In the genomic region with DNA sequence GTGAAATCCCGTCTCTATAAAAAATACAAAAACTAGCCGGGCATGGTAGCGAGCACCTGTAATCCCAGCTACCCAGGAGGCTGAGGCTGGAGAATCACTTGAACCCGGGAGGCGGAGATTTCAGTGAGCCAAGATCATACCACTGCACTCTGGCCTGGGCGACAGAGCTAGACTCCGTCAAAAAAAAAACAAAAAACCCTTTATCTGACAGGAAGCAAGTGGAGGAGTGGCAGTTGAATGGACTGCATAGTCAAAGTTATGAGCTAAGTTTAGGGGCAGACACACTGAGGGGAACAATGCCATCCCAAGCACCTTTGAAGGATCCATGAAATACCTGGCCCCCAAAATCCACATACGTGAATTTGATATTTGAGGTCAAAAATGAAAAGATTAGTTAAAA, we compare ENCODE assay signal across 32 cellular contexts. TPM values are rescaled to one million over a fixed set of nuclear protein-coding genes. Genes with fewer than 3 reads are reported as not detected.
"Had no signal": no experiment of that assay in that cellular context is flagged by ENCODE, and none has a peak within 500 bp of the region (broad histone marks: within the 10 kb centered on the region; RNA-seq: fewer than 3 reads in every experiment).

No MANE protein-coding gene starts in this region.

- FAIRE-seq: astrocyte had no signal

- H3K27ac ChIP-seq: body of pancreas, brain microvascular endothelial cell, breast epithelium, WERI-Rb-1 had no signal

- H3K36me3 ChIP-seq: brain microvascular endothelial cell, breast epithelium, WERI-Rb-1 had no signal

- ATAC-seq: activated CD4-positive, CD25-positive, alpha-beta regulatory T cell treated with anti-CD3 and anti-CD28 coated beads, Interleukin-2, amount 50 U/mL, for 24 hours; activated CD8-positive, alpha-beta memory T cell treated with anti-CD3 and anti-CD28 coated beads, Interleukin-2, amount 10 ng/mL, durations not matched to agents 7 days and 5 days; activated CD8-positive, alpha-beta T cell treated with anti-CD3 and anti-CD28 coated beads, Interleukin-2, amount 10 ng/mL, durations not matched to agents 7 days and 5 days; activated naive CD8-positive, alpha-beta T cell treated with anti-CD3 and anti-CD28 coated beads, Interleukin-2, amount 50 U/mL, for 24 hours; body of pancreas; WTC11 had no signal

- H3K9me3 ChIP-seq: body of pancreas, breast epithelium had no signal

- H3K4me1 ChIP-seq: breast epithelium had no signal

- H3K4me3 ChIP-seq: body of pancreas, breast epithelium had no signal

- DNase-seq: activated CD4-positive, alpha-beta memory T cell treated with anti-CD3 and anti-CD28 coated beads, Interleukin-2, amount 10 ng/mL, durations not matched to agents 7 days and 5 days; activated CD4-positive, alpha-beta T cell treated with anti-CD3 and anti-CD28 coated beads for 1 hour; activated CD4-positive, alpha-beta T cell treated with anti-CD3 and anti-CD28 coated beads for 36 hours; activated CD4-positive, alpha-beta T cell treated with anti-CD3 and anti-CD28 coated beads for 48 hours; activated CD4-positive, alpha-beta T cell treated with anti-CD3 and anti-CD28 coated beads, Interleukin-2, amount 10 ng/mL, durations not matched to agents 7 days and 5 days; activated CD4-positive, alpha-beta T cell treated with anti-CD3 and anti-CD28 coated beads, Interleukin-2, amount 50 U/mL, for 48 hours; activated CD4-positive, CD25-positive, alpha-beta regulatory T cell; activated CD8-positive, alpha-beta memory T cell treated with anti-CD3 and anti-CD28 coated beads for 24 hours; activated CD8-positive, alpha-beta memory T cell treated with anti-CD3 and anti-CD28 coated beads, Interleukin-2, amount 10 ng/mL, durations not matched to agents 7 days and 5 days; activated CD8-positive, alpha-beta memory T cell treated with anti-CD3 and anti-CD28 coated beads, Interleukin-2, amount 50 U/mL, for 48 hours; activated CD8-positive, alpha-beta T cell treated with anti-CD3 and anti-CD28 coated beads, Interleukin-2, amount 10 ng/mL, durations not matched to agents 7 days and 5 days; activated effector memory CD4-positive, alpha-beta T cell treated with Interleukin-2 at 50 U/mL for 16 hours; activated gamma-delta T cell; activated naive CD4-positive, alpha-beta T cell treated with anti-CD3 and anti-CD28 coated beads, Interleukin-2, amount 10 ng/mL, durations not matched to agents 7 days and 5 days; activated naive CD4-positive, alpha-beta T cell treated with Interleukin-2 at 50 U/mL for 16 hours; activated naive CD8-positive, alpha-beta T cell treated with anti-CD3 and anti-CD28 coated beads, Interleukin-2, amount 10 ng/mL, durations not matched to agents 7 days and 5 days; activated naive CD8-positive, alpha-beta T cell treated with anti-CD3 and anti-CD28 coated beads, Interleukin-2, amount 50 U/mL, for 24 hours; activated T-cell treated with anti-CD3 and anti-CD28 coated beads, Interleukin-2, amount 50 U/mL, for 24 hours; activated T-cell treated with anti-CD3 and anti-CD28 coated beads, Interleukin-2, amount 50 U/mL, for 48 hours; amygdala; anterior cingulate cortex; body of pancreas; brain microvascular endothelial cell; central memory CD4-positive, alpha-beta T cell; T-helper 1 cell; T-helper 2 cell; T-helper 9 cell; WERI-Rb-1 had no signal

- H3K27me3 ChIP-seq: body of pancreas, brain microvascular endothelial cell, breast epithelium had no signal

RNA-seq across cellular contexts. Expression of gene HPGDS, which starts 7.5 kb away (rescaled TPM):
- total RNA-seq: activated CD4-positive, alpha-beta T cell treated with anti-CD3 and anti-CD28 coated beads for 36 hours; activated CD8-positive, alpha-beta T cell treated with anti-CD3 and anti-CD28 coated beads, Interleukin-2, amount 10 ng/mL, durations not matched to agents 7 days and 5 days; activated naive CD8-positive, alpha-beta T cell treated with anti-CD3 and anti-CD28 coated beads, Interleukin-2, amount 10 ng/mL, durations not matched to agents 7 days and 5 days; astrocyte; WTC11 had no signal
